ENCODE assay signal across 9 cellular contexts in genomic region chr10:50260791-50261281, GRCh38. TPM values are rescaled to one million over a fixed set of nuclear protein-coding genes. Genes with fewer than 3 reads are reported as not detected.
DNase-seq lines count a peak whose midpoint lies in the region; ATAC-seq and TF ChIP-seq lines count a peak whose summit lies in the region.
"Had no signal": no experiment of that assay in that cellular context is flagged by ENCODE, and none has a peak within 500 bp of the region (broad histone marks: within the 10 kb centered on the region; RNA-seq: fewer than 3 reads in every experiment).

No MANE protein-coding gene starts in this region.

- no peak overlapping the region for H2AFZ ChIP-seq in hepatocyte
- H2AFZ ChIP-seq: parathyroid adenoma had no signal

- ATAC-seq in GM18873 (IDR thresholded peaks at IDR 0.05; ENCODE audit: low FRiP score, unreplicated experiment) (peak; percentile 99), GM21825 (IDR thresholded peaks at IDR 0.05; ENCODE audit: unreplicated experiment) (peak; percentile 99)

- TF ChIP-seq POLR2A in suprapubic skin (IDR thresholded peaks at IDR 0.05): no peak

- 46% methylated on average over 2 of the region's 2 CpGs for WGBS in hepatocyte (ENCODE audit: low lambda C conversion rate, missing lambda C conversion rate)
- 31% methylated on average over 2 of the region's 2 CpGs for WGBS in suprapubic skin

- TF ChIP-seq CTCF in hepatocyte (IDR thresholded peaks at IDR 0.05; ENCODE audit: poor library complexity) (no peak), suprapubic skin (IDR thresholded peaks at IDR 0.05) (no peak)

- H3K9me2 ChIP-seq in hepatocyte (replicated peaks; ENCODE audit: insufficient read depth): no peaks in the 10 kb centered on the region

- DNase-seq in LHCN-M2 (ENCODE audit: low read depth): peak; percentile 7
- DNase-seq in hepatocyte (ENCODE audit: low spot score): no peak
- DNase-seq in cortex of kidney (lab: John Stamatoyannopoulos, UW): no peak
- DNase-seq in suprapubic skin (ENCODE audit: low spot score in 2 of 2): no peak
- no peak for DNase-seq in NCI-H1694 treated with DMSO at 0.1 percent for 48 hours (lab: John Stamatoyannopoulos, UW)
- DNase-seq in HCEC 1CT: no peak

- peak overlapping the region; percentile 14 for H3K4me2 ChIP-seq in hepatocyte

- TF ChIP-seq EP300 in suprapubic skin (IDR thresholded peaks at IDR 0.05): no peak

- no peaks in the 10 kb centered on the region for H3K79me2 ChIP-seq in hepatocyte
- H3K79me2 ChIP-seq: parathyroid adenoma had no signal

- H3K27me3 ChIP-seq in hepatocyte: no peaks in the 10 kb centered on the region
- no peaks in the 10 kb centered on the region for H3K27me3 ChIP-seq in suprapubic skin

- no peaks in the 10 kb centered on the region for H3K4me1 ChIP-seq in hepatocyte (ENCODE audit: insufficient read depth)
- no peaks in the 10 kb centered on the region for H3K4me1 ChIP-seq in suprapubic skin
- H3K4me1 ChIP-seq: parathyroid adenoma had no signal

- H3K9me3 ChIP-seq in hepatocyte (ENCODE audit: low read depth) (no peaks in the 10 kb centered on the region), suprapubic skin (no peaks in the 10 kb centered on the region)

- H3K27ac ChIP-seq in hepatocyte: peak overlapping the region; percentile 6
- no peak overlapping the region for H3K27ac ChIP-seq in suprapubic skin
- H3K27ac ChIP-seq: parathyroid adenoma had no signal

- H3K4me3 ChIP-seq in hepatocyte (no peak overlapping the region), suprapubic skin (no peak overlapping the region)

- no peaks in the 10 kb centered on the region for H4K20me1 ChIP-seq in hepatocyte (ENCODE audit: insufficient read depth, poor library complexity, severe bottlenecking)

- H3K36me3 ChIP-seq in hepatocyte (replicated peaks; ENCODE audit: insufficient read depth, low read depth) (no peaks in the 10 kb centered on the region), suprapubic skin (no peaks in the 10 kb centered on the region)

RNA-seq across cellular contexts. Expression of gene ASAH2, which starts 9.5 kb away (rescaled TPM):
- total RNA-seq in LHCN-M2 (2014; rRNA removed) (0.51 and 0.80 TPM in 2 replicates), hepatocyte (7.9 and 9.7 TPM in 2 replicates), suprapubic skin (1 to 10 TPM; 2.4 to 6.1 (median 4.6) TPM)
- 1.0 TPM for polyA plus RNA-seq in LHCN-M2 (2012)
- polyA plus RNA-seq in hepatocyte: 3.5 and 3.8 TPM in 2 replicates
